In genomic region chr3:126181398-126181725, GRCh38 we compare ENCODE assay signal across 1 cellular context.
TF ChIP-seq lines count a peak whose summit lies in the region.

No MANE protein-coding gene starts in this region.

TF ChIP-seq in SK-N-SH treated with all-trans-retinoic acid at 6 μM for 48 hours, 23 proteins besides CTCF, POLR2A, EP300 and RAD21 (continued from another document):
- no peak for TF ChIP-seq PATZ1 (CRISPR knock-in tag; IDR thresholded peaks at IDR 0.05; ENCODE audit: borderline replicate concordance)
- no peak for TF ChIP-seq ZFP3 (CRISPR knock-in tag; IDR thresholded peaks at IDR 0.05)
- TF ChIP-seq ARNTL (CRISPR knock-in tag; IDR thresholded peaks at IDR 0.05; ENCODE audit: borderline replicate concordance, low read depth): no peak
- TF ChIP-seq GLIS3 (CRISPR knock-in tag; IDR thresholded peaks at IDR 0.05): no peak
- TF ChIP-seq POU6F1 (CRISPR knock-in tag; IDR thresholded peaks at IDR 0.05; ENCODE audit: borderline replicate concordance, low read depth): no peak
- no peak for TF ChIP-seq ZNF70 (CRISPR knock-in tag; IDR thresholded peaks at IDR 0.05)
